Comparison of ENCODE assay signal across 23 cellular contexts in the genomic region with DNA sequence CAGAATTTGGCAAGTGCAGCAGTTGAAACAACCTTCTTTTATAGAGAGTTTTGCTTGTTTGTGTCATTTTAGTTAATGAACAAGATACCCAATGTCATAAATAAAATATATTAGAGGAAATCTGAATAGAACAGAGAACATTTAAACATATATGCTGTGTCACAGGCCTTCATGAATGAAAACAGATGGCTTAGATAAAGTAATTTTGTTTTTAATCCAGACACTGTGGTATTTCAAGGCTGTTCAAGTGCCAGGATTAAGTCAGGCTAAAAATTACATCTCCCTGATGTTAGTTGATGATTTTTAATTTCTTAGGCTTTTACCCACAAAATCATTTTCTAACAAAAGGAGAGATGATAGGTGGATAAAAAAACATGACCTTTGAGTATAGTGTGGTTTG. TPM values are rescaled to one million over a fixed set of nuclear protein-coding genes. Genes with fewer than 3 reads are reported as not detected.
"Had no signal": no experiment of that assay in that cellular context is flagged by ENCODE, and none has a peak within 500 bp of the region (broad histone marks: within the 10 kb centered on the region; RNA-seq: fewer than 3 reads in every experiment).

No MANE protein-coding gene starts in this region.

- H3K9ac ChIP-seq: parathyroid adenoma had no signal

- H3K27me3 Mint-ChIP-seq: activated naive CD8-positive, alpha-beta T cell treated with anti-CD3 and anti-CD28 coated beads for 36 hours; activated T-cell treated with anti-CD3 and anti-CD28 coated beads, Interleukin-2, amount 50 U/mL, for 24 hours; memory B cell; stimulated activated naive CD8-positive, alpha-beta T cell treated with anti-CD3 and anti-CD28 coated beads, Interleukin-15, amount 100 ng/mL, for 72 hours had no signal

- H3K9me3 ChIP-seq: breast epithelium, esophagus squamous epithelium, gastrocnemius medialis, right lobe of liver, tibial artery had no signal

- H3K27ac Mint-ChIP-seq: activated naive CD8-positive, alpha-beta T cell treated with anti-CD3 and anti-CD28 coated beads for 36 hours; activated T-cell treated with anti-CD3 and anti-CD28 coated beads, Interleukin-2, amount 50 U/mL, for 24 hours; activated T-helper 2 cell treated with anti-CD3 and anti-CD28 coated beads, Interferon-gamma antibody, Interleukin-2, Interleukin-4, amounts not matched to agents 10 μg/mL and 5 μg/mL and 100 μg/mL, durations not matched to agents 14 hours and 24 hours and 36 hours; memory B cell; nephron progenitor cell; stimulated activated effector memory CD8-positive, alpha-beta T cell treated with anti-CD3 and anti-CD28 coated beads, Interleukin-12 subunit alpha, Interleukin-12 subunit beta, amount 100 ng/mL, for 72 hours; stimulated activated naive CD8-positive, alpha-beta T cell treated with anti-CD3 and anti-CD28 coated beads, Interleukin-15, amount 100 ng/mL, for 72 hours had no signal

- H3K36me3 ChIP-seq: breast epithelium had no signal

- H3K27me3 ChIP-seq: breast epithelium, esophagus squamous epithelium, gastrocnemius medialis, right lobe of liver, tibial artery had no signal

- H3K27ac ChIP-seq: breast epithelium, coronary artery, esophagus squamous epithelium, gastrocnemius medialis, parathyroid adenoma, right lobe of liver, tibial artery had no signal

- H3K4me3 Mint-ChIP-seq: activated naive CD8-positive, alpha-beta T cell treated with anti-CD3 and anti-CD28 coated beads for 36 hours; activated T-cell treated with anti-CD3 and anti-CD28 coated beads, Interleukin-2, amount 50 U/mL, for 24 hours; memory B cell; nephron progenitor cell; stimulated activated effector memory CD8-positive, alpha-beta T cell treated with anti-CD3 and anti-CD28 coated beads, Interleukin-12 subunit alpha, Interleukin-12 subunit beta, amount 100 ng/mL, for 72 hours; stimulated activated naive CD8-positive, alpha-beta T cell treated with anti-CD3 and anti-CD28 coated beads, Interleukin-15, amount 100 ng/mL, for 72 hours had no signal

- DNase-seq: activated CD4-positive, alpha-beta T cell treated with anti-CD3 and anti-CD28 coated beads for 1 hour; activated naive CD4-positive, alpha-beta T cell treated with Interleukin-2 at 50 U/mL for 16 hours; activated naive CD8-positive, alpha-beta T cell treated with anti-CD3 and anti-CD28 coated beads for 36 hours; activated T-cell treated with anti-CD3 and anti-CD28 coated beads, Interleukin-2, amount 50 U/mL, for 24 hours; amniotic stem cell; cerebellar nuclear complex; esophagus squamous epithelium; gastrocnemius medialis; hypothalamus; nephron progenitor cell; right lobe of liver; stimulated activated CD4-positive, alpha-beta T cell treated with anti-CD3 and anti-CD28 coated beads, Interleukin-2, amount 100 ng/mL, for 24 hours; stimulated activated naive CD8-positive, alpha-beta T cell treated with anti-CD3 and anti-CD28 coated beads, Interleukin-15, amount 100 ng/mL, for 72 hours; T-helper 9 cell; tibial artery had no signal

- H3K4me1 Mint-ChIP-seq: nephron progenitor cell; stimulated activated effector memory CD8-positive, alpha-beta T cell treated with anti-CD3 and anti-CD28 coated beads, Interleukin-12 subunit alpha, Interleukin-12 subunit beta, amount 100 ng/mL, for 72 hours; stimulated activated naive CD8-positive, alpha-beta T cell treated with anti-CD3 and anti-CD28 coated beads, Interleukin-15, amount 100 ng/mL, for 72 hours had no signal

- H3K4me3 ChIP-seq: breast epithelium, coronary artery, esophagus squamous epithelium, gastrocnemius medialis, right lobe of liver, skin epidermis, tibial artery had no signal

- H3K79me2 ChIP-seq: parathyroid adenoma had no signal

- H3K4me1 ChIP-seq: breast epithelium, gastrocnemius medialis, right lobe of liver had no signal

- ATAC-seq: gastrocnemius medialis; right lobe of liver; stimulated activated effector memory CD8-positive, alpha-beta T cell treated with anti-CD3 and anti-CD28 coated beads, Interleukin-12 subunit alpha, Interleukin-12 subunit beta, amount 100 ng/mL, for 72 hours; stimulated activated naive CD8-positive, alpha-beta T cell treated with anti-CD3 and anti-CD28 coated beads, Interleukin-15, amount 100 ng/mL, for 72 hours had no signal

- H2AFZ ChIP-seq: parathyroid adenoma had no signal

RNA-seq across cellular contexts. Expression of a gene that starts 4.9 kb away (rescaled TPM):
- total RNA-seq: activated T-helper 2 cell treated with anti-CD3 and anti-CD28 coated beads, Interferon-gamma antibody, Interleukin-2, Interleukin-4, amounts not matched to agents 10 μg/mL and 5 μg/mL and 100 μg/mL, durations not matched to agents 14 hours and 24 hours and 36 hours; gastrocnemius medialis; T-helper 1 cell treated with Interleukin-12 subunit alpha and Interleukin-12 subunit beta and Interleukin-4 antibody, amounts not matched to agents 30 ng/mL and 1 ng/mL, for 36 hours had no signal
